Comparison of ENCODE assay signal across 1 cellular context in the genomic region with DNA sequence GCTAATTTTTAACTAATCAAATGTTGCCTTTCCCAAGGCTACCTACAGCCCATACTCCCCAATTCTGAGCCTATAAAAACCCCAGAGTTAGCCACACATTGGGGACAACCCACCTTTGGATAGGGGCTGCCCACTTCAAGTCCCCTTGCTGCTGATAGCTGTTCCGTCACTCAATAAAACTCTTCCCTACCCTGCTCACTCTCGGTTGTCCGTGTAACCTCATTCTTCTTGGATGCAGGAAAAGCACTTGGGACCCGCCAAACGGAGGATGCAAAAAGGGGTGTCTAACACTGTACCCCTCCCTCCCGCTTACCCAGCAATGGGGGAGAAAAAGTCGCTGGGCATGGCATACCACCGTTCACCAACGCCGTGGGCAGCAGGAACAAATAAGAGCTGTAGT.
TF ChIP-seq lines count a peak whose summit lies in the region.

No MANE protein-coding gene starts in this region.

TF ChIP-seq in HepG2, 621 proteins besides CTCF, POLR2A, EP300 and RAD21:
- no peak for TF ChIP-seq ZNF710 (CRISPR knock-in tag; IDR thresholded peaks at IDR 0.05; ENCODE audit: borderline replicate concordance)
- no peak for TF ChIP-seq ZBTB1 (CRISPR knock-in tag; IDR thresholded peaks at IDR 0.05; ENCODE audit: borderline replicate concordance)
- TF ChIP-seq ATRX (CRISPR knock-in tag; IDR thresholded peaks at IDR 0.05; ENCODE audit: borderline replicate concordance), result no peak
